In the genomic region with DNA sequence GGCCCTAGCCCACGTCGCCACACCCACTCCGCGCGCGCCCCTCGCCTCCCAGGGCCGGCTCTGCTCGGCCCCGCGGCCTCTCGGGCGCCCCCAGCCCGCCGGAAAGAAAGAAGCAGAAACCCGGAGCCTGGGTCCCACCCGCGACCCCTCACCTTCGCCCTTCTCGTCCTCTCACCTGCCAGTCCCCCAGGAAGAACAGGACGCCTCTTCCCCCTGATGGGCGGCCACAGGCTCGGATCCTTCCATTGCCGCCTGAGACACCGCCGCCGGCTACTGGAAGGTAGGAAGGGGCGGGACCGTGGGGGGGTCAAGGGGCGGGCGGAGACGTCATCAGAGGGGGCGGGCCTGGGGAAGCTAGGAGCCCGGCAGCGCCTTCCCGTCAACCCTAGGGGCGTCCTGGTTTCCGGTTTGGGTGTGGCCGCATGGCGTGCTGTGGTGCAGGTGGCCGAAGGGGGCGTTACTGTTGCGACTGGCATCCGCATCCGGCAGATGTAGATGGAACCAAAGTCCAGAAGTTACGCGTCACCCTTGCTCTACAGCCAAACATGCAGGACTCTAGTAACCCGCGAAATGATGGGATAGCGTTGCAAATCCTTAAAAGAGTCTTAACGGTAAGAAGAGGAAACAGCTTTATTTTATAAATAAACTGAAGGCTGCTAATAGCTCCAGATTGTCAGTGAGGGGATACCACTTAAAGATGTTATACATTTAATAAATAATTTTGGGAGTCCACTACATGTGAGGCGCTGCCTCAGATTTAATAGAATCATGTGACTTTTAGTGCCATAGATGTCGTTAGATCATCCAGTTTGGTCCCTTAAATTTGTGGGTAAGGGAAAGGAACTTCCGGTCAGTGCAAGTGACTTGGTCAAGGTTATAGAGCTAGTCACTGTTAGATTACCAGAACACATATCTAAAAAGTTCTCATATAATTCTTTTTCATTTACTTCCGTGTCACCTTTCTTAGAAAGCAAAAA, we compare ENCODE assay signal across 8 cellular contexts. TPM values are rescaled to one million over a fixed set of nuclear protein-coding genes. Genes with fewer than 3 reads are reported as not detected.
A peak's percentile ranks its signal among the peaks of the same experiment; 100 is the strongest.
DNase-seq lines count a peak whose midpoint lies in the region; ATAC-seq, FAIRE-seq and TF ChIP-seq lines count a peak whose summit lies in the region.

A gene (minus strand): TSS at position 282 of the 977 bp plus-strand sequence. CDS start 36 bp downstream, at position 246.

- peak within 1 kb of the TSS; percentile 91 for H3K4me3 ChIP-seq in BLaER1
- peak within 1 kb of the TSS; percentile 78 for H3K4me3 ChIP-seq in choroid plexus epithelial cell (ENCODE audit: low read depth, low read length)

- peak within 1 kb of the TSS; percentile 87 for H3K4me3 Mint-ChIP-seq in activated CD4-positive, alpha-beta T cell treated with anti-CD3 and anti-CD28 coated beads for 36 hours

- peaks cover 8% of the 10 kb centered on the region for H3K9me3 ChIP-seq in BLaER1

- peaks cover 9% of the 10 kb centered on the region; the same call in 1 of the 2 replicates for H3K36me3 ChIP-seq in BLaER1

- CTCF ChIA-PET in activated CD4-positive, alpha-beta T cell treated with anti-CD3 and anti-CD28 coated beads for 36 hours (lab: Charles Lee): interaction anchor here (0.7 to 2.5 kb wide), 13 partner anchors 9 to 199 kb away, joined by 3 to 9 read pairs (median 4); no protein-coding TSS in a partner anchor

- H3K4me1 ChIP-seq in BLaER1: peaks cover 44% of the 10 kb centered on the region

- peaks cover 57% of the 10 kb centered on the region for H3K4me1 Mint-ChIP-seq in activated CD4-positive, alpha-beta T cell treated with anti-CD3 and anti-CD28 coated beads for 36 hours

- H4K20me1 ChIP-seq in BLaER1: peaks cover 33% of the 10 kb centered on the region

- ATAC-seq in HG03457 (IDR thresholded peaks at IDR 0.05; ENCODE audit: unreplicated experiment): peak; percentile 98
- ATAC-seq in activated CD4-positive, alpha-beta T cell treated with anti-CD3 and anti-CD28 coated beads for 36 hours: peak; percentile 98

- H3K27ac ChIP-seq in BLaER1: peak within 1 kb of the TSS; percentile 89

- peaks cover 8% of the 10 kb centered on the region for H3K9me3 Mint-ChIP-seq in activated CD4-positive, alpha-beta T cell treated with anti-CD3 and anti-CD28 coated beads for 36 hours (ENCODE audit: low read depth)

- H3K36me3 Mint-ChIP-seq in activated CD4-positive, alpha-beta T cell treated with anti-CD3 and anti-CD28 coated beads for 36 hours (ENCODE audit: low read depth): peaks cover 40% of the 10 kb centered on the region

- DNase-seq in GM19239 (ENCODE audit: insufficient read length, low spot score): peak; percentile 79
- peak; percentile 85 to 95 for DNase-seq in NCI-H524 (lab: John Stamatoyannopoulos, UW)
- peak; percentile 98 for DNase-seq in activated CD4-positive, alpha-beta T cell treated with anti-CD3 and anti-CD28 coated beads for 36 hours
- DNase-seq in choroid plexus epithelial cell (ENCODE audit: low read depth): peak; percentile 96
- peak; percentile 94 for DNase-seq in kidney glomerular epithelial cell (lab: John Stamatoyannopoulos, UW)
- DNase-seq in stimulated activated CD4-positive, alpha-beta T cell treated with anti-CD3 and anti-CD28 coated beads, Interleukin-1b, Interleukin-23, amount 100 ng/mL, for 1 hour (ENCODE audit: low read depth in 2 of 2): peak; percentile 84 to 90

- intact Hi-C loops in activated CD4-positive, alpha-beta T cell treated with anti-CD3 and anti-CD28 coated beads for 36 hours (cut with DNase I, micrococcal nuclease): loop anchor here (1.0 to 5.0 kb wide), 9 partner anchors 13 to 649 kb away; a partner anchor contains a TSS

- peak; percentile 99 for FAIRE-seq in GM19239 (lab: Jason Lieb, UNC)

- no peaks in the 10 kb centered on the region for H3K27me3 ChIP-seq in BLaER1

- TF ChIP-seq CTCF in choroid plexus epithelial cell (conservative IDR thresholded peaks at IDR 0.05; ENCODE audit: low read depth, low read length): peak; percentile 44

- peak within 1 kb of the TSS; percentile 89 for H3K9ac ChIP-seq in BLaER1

- POLR2A ChIA-PET in activated CD4-positive, alpha-beta T cell treated with anti-CD3 and anti-CD28 coated beads for 36 hours (lab: Charles Lee): no interaction called here

- peak within 1 kb of the TSS; percentile 94 for H3K27ac Mint-ChIP-seq in activated CD4-positive, alpha-beta T cell treated with anti-CD3 and anti-CD28 coated beads for 36 hours

- no peaks in the 10 kb centered on the region for H3K27me3 Mint-ChIP-seq in activated CD4-positive, alpha-beta T cell treated with anti-CD3 and anti-CD28 coated beads for 36 hours

- H3K4me2 ChIP-seq in BLaER1: peak within 1 kb of the TSS; percentile 79

RNA-seq across cellular contexts. Expression of the gene that starts here (rescaled TPM):
- total RNA-seq in activated CD4-positive, alpha-beta T cell treated with anti-CD3 and anti-CD28 coated beads for 36 hours: 10 to 100 TPM; 88.3 to 97.3 TPM

Comparison
In these comparisons a context has a peak if more than half of its experiments do, and no peak if none do; other contexts are left out.
1. Peak in every context shown above with its lines: DNase-seq, ATAC-seq, H3K4me3 ChIP-seq and H3K27ac ChIP-seq.